Comparison of ENCODE assay signal across 1 cellular context in the genomic region with DNA sequence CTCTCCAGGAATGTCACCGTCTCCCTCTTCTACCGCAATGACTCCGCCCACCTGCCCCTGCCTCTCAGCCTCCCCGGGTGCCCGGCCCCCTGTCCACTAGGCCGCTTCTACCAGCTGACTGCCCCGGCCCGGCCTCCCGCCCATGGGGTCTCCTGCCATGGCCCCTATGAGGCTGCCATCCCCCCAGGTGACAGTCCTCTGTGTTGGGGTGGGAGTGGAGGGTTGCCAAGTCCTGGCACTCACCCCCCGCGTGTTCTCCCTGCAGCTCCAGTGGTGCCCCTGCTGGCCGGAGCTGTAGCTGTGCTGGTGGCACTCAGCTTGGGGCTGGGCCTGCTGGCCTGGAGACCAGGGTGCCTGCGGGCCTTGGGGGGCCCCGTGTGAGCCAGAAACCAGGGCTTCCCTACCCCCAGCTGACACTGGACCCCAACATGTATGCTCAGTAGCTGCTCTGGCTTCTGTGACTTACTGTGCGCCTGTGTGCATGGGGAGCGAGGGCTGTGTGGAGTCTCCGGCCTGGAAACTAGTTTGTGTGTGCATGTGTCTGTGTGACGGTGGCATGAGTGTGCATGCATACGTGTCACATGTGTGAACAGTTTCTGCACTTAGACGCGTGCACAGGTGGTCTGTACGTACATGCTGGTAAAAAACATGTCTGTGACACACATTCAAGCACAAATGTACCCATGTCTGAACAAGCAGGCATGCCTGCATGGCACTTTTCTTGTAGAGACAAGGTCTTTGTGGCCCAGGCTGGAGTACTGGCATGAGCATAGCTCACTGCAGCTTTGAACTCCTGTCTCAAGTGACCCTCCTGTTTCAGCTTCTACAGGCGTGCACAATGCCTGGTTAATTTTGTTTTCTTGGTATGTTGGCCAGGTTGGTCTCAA.
TF ChIP-seq lines count a peak whose summit lies in the region.

No MANE protein-coding gene starts in this region.

TF ChIP-seq in K562, 482 proteins besides CTCF, POLR2A, EP300 and RAD21 (continued from another document and continues in another):
- TF ChIP-seq, protein P1, sequence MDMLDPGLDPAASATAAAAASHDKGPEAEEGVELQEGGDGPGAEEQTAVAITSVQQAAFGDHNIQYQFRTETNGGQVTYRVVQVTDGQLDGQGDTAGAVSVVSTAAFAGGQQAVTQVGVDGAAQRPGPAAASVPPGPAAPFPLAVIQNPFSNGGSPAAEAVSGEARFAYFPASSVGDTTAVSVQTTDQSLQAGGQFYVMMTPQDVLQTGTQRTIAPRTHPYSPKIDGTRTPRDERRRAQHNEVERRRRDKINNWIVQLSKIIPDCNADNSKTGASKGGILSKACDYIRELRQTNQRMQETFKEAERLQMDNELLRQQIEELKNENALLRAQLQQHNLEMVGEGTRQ (CRISPR knock-in tag; IDR thresholded peaks at IDR 0.05): no peak; the same call in 1 of the 2 replicates
- TF ChIP-seq HMG20B (CRISPR knock-in tag; IDR thresholded peaks at IDR 0.05) (no peak), GATAD2B (IDR thresholded peaks at IDR 0.05; ENCODE audit: borderline replicate concordance) (no peak), ZNF830 (CRISPR knock-in tag; IDR thresholded peaks at IDR 0.05) (0 out of 2 replicates have a peak, but pooled peaks have one; percentile 18), PHF21A (IDR thresholded peaks at IDR 0.05; ENCODE audit: borderline replicate concordance, low read depth) (no peak), SRSF3 (IDR thresholded peaks at IDR 0.05; ENCODE audit: insufficient read depth, low read length) (no peak), PPARD (CRISPR knock-in tag; IDR thresholded peaks at IDR 0.05) (no peak), CCNT2 (IDR thresholded peaks at IDR 0.05; ENCODE audit: borderline replicate concordance, extremely low read depth, insufficient read length, low read depth, low read length) (peak; percentile 21), DEAF1 (CRISPR knock-in tag; IDR thresholded peaks at IDR 0.05) (no peak), GABPB1 (CRISPR knock-in tag; IDR thresholded peaks at IDR 0.05) (peak; percentile 51), TEAD1 (CRISPR knock-in tag; IDR thresholded peaks at IDR 0.05) (peak in 1 of 2 experiments; percentile 81; a peak in 2 of 4 replicates), ATF6 (CRISPR knock-in tag; IDR thresholded peaks at IDR 0.05) (0 out of 2 replicates have a peak, but pooled peaks have one; percentile 47), ETS2 (tag; IDR thresholded peaks at IDR 0.05; ENCODE audit: borderline replicate concordance, poor library complexity, severe bottlenecking) (no peak), TEAD4 (IDR thresholded peaks at IDR 0.05; ENCODE audit: low read length) (no peak), TEAD4 (CRISPR knock-in tag; IDR thresholded peaks at IDR 0.05; ENCODE audit: borderline replicate concordance) (0 out of 2 replicates have a peak, but pooled peaks have one; percentile 77), NEUROD1 (IDR thresholded peaks at IDR 0.05; ENCODE audit: borderline replicate concordance, low read depth, low read length, partially characterized antibody) (no peak), ZNF280B (CRISPR knock-in tag; IDR thresholded peaks at IDR 0.05) (no peak), MXD1 (CRISPR knock-in tag; IDR thresholded peaks at IDR 0.05; ENCODE audit: borderline replicate concordance, poor library complexity, severe bottlenecking) (no peak), MYNN (IDR thresholded peaks at IDR 0.05) (peak; percentile 55; the same call in 1 of the 2 replicates), MYNN (CRISPR knock-in tag; IDR thresholded peaks at IDR 0.05) (no peak), ZNF583 (CRISPR knock-in tag; IDR thresholded peaks at IDR 0.05) (no peak), ZC3H4 (CRISPR knock-in tag; IDR thresholded peaks at IDR 0.05; ENCODE audit: borderline replicate concordance) (0 out of 2 replicates have a peak, but pooled peaks have one; percentile 66), CHD2 (IDR thresholded peaks at IDR 0.05; ENCODE audit: low read depth, low read length) (peak; percentile 3; the same call in 1 of the 2 replicates), PHF20 (IDR thresholded peaks at IDR 0.05; ENCODE audit: partially characterized antibody) (no peak), ERF (CRISPR knock-in tag; IDR thresholded peaks at IDR 0.05) (peak; percentile 73; the same call in 1 of the 2 replicates), RCOR1 (IDR thresholded peaks at IDR 0.05; ENCODE audit: borderline replicate concordance in 1 of 2, low read depth in 2 of 2, low read length in 2 of 2) (no peak)
- TF ChIP-seq, protein P2, sequence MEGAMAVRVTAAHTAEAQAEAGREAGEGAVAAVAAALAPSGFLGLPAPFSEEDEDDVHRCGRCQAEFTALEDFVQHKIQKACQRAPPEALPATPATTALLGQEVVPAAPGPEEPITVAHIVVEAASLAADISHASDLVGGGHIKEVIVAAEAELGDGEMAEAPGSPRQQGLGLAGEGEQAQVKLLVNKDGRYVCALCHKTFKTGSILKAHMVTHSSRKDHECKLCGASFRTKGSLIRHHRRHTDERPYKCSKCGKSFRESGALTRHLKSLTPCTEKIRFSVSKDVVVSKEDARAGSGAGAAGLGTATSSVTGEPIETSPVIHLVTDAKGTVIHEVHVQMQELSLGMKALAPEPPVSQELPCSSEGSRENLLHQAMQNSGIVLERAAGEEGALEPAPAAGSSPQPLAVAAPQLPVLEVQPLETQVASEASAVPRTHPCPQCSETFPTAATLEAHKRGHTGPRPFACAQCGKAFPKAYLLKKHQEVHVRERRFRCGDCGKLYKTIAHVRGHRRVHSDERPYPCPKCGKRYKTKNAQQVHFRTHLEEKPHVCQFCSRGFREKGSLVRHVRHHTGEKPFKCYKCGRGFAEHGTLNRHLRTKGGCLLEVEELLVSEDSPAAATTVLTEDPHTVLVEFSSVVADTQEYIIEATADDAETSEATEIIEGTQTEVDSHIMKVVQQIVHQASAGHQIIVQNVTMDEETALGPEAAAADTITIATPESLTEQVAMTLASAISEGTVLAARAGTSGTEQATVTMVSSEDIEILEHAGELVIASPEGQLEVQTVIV (CRISPR knock-in tag; IDR thresholded peaks at IDR 0.05; ENCODE audit: borderline replicate concordance): no peak
- TF ChIP-seq, protein P3, sequence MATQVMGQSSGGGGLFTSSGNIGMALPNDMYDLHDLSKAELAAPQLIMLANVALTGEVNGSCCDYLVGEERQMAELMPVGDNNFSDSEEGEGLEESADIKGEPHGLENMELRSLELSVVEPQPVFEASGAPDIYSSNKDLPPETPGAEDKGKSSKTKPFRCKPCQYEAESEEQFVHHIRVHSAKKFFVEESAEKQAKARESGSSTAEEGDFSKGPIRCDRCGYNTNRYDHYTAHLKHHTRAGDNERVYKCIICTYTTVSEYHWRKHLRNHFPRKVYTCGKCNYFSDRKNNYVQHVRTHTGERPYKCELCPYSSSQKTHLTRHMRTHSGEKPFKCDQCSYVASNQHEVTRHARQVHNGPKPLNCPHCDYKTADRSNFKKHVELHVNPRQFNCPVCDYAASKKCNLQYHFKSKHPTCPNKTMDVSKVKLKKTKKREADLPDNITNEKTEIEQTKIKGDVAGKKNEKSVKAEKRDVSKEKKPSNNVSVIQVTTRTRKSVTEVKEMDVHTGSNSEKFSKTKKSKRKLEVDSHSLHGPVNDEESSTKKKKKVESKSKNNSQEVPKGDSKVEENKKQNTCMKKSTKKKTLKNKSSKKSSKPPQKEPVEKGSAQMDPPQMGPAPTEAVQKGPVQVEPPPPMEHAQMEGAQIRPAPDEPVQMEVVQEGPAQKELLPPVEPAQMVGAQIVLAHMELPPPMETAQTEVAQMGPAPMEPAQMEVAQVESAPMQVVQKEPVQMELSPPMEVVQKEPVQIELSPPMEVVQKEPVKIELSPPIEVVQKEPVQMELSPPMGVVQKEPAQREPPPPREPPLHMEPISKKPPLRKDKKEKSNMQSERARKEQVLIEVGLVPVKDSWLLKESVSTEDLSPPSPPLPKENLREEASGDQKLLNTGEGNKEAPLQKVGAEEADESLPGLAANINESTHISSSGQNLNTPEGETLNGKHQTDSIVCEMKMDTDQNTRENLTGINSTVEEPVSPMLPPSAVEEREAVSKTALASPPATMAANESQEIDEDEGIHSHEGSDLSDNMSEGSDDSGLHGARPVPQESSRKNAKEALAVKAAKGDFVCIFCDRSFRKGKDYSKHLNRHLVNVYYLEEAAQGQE (CRISPR knock-in tag; IDR thresholded peaks at IDR 0.05; ENCODE audit: low read depth): peak; percentile 2
- TF ChIP-seq, protein P4, sequence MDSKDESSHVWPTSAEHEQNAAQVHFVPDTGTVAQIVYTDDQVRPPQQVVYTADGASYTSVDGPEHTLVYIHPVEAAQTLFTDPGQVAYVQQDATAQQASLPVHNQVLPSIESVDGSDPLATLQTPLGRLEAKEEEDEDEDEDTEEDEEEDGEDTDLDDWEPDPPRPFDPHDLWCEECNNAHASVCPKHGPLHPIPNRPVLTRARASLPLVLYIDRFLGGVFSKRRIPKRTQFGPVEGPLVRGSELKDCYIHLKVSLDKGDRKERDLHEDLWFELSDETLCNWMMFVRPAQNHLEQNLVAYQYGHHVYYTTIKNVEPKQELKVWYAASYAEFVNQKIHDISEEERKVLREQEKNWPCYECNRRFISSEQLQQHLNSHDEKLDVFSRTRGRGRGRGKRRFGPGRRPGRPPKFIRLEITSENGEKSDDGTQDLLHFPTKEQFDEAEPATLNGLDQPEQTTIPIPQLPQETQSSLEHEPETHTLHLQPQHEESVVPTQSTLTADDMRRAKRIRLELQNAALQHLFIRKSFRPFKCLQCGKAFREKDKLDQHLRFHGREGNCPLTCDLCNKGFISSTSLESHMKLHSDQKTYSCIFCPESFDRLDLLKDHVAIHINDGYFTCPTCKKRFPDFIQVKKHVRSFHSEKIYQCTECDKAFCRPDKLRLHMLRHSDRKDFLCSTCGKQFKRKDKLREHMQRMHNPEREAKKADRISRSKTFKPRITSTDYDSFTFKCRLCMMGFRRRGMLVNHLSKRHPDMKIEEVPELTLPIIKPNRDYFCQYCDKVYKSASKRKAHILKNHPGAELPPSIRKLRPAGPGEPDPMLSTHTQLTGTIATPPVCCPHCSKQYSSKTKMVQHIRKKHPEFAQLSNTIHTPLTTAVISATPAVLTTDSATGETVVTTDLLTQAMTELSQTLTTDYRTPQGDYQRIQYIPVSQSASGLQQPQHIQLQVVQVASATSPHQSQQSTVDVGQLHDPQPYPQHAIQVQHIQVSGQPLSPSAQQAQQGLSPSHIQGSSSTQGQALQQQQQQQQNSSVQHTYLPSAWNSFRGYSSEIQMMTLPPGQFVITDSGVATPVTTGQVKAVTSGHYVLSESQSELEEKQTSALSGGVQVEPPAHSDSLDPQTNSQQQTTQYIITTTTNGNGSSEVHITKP (IDR thresholded peaks at IDR 0.05; ENCODE audit: partially characterized antibody): no peak
